Comparison of ENCODE assay signal across 8 cellular contexts in the genomic region with DNA sequence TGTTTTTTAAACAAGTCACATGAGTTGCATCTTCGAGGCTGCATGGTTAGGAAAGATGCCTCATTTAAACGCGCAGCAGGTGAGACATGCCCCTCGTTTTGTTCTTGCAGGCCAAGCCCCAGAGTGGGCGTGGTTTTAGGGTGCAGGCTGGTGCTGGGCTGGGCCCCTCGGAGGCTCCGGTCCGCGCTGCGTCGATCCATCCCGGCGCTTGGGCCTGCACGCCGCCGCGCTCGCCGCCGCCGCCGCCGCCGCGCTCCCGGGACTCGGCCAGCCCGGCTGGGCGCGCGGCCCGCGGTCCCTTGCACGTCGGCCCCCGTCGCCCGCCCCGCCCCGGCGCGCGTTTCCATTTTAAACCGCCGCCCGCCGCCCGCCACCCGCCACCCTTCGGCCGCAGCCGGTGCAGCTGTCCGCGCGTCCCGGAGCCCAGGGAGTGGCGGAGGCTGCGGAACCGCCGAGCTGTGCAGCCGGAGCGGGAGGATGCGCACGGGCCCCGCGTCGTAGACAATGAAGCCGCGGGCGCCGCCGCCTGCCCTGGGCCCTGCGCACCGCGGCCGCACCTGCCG.
DNase-seq lines count a peak whose midpoint lies in the region; ATAC-seq and TF ChIP-seq lines count a peak whose summit lies in the region.

No MANE protein-coding gene starts in this region.

- DNase-seq in SIG-M5 treated with dmso at 0.1 percent for 504 hours (lab: John Stamatoyannopoulos, UW; ENCODE audit: unreplicated experiment) (peak; percentile 36), SIG-M5 (lab: John Stamatoyannopoulos, UW) (no peak), NCI-H526 (lab: John Stamatoyannopoulos, UW) (peak; percentile 64 to 95), activated gamma-delta T cell treated with Interleukin-2 at 50 U/mL for 16 hours (peak; percentile 12), globus pallidus (ENCODE audit: low spot score) (peak; percentile 76), neural crest cell (ENCODE audit: low read depth, low spot score) (peak; percentile 61), upper lobe of right lung (peak; percentile 79)

- H3K27me3 ChIP-seq in upper lobe of right lung: no peaks in the 10 kb centered on the region

- peaks cover 41% of the 10 kb centered on the region for H3K4me1 Mint-ChIP-seq in neural crest cell

- no peaks in the 10 kb centered on the region for H3K9me3 ChIP-seq in upper lobe of right lung

- no peak overlapping the region for H3K27ac ChIP-seq in upper lobe of right lung

- no peak for TF ChIP-seq CTCF in neural crest cell (conservative IDR thresholded peaks at IDR 0.05)
- no peak for TF ChIP-seq CTCF in upper lobe of right lung (IDR thresholded peaks at IDR 0.05)

- no peaks in the 10 kb centered on the region for H3K36me3 ChIP-seq in upper lobe of right lung

- H3K4me1 ChIP-seq in upper lobe of right lung: peaks cover 19% of the 10 kb centered on the region

- no peak overlapping the region for H3K27ac Mint-ChIP-seq in neural crest cell (ENCODE audit: unreplicated experiment)

- no peaks in the 10 kb centered on the region for H3K36me3 Mint-ChIP-seq in neural crest cell (ENCODE audit: low read depth)

- H3K9me3 Mint-ChIP-seq in neural crest cell: no peaks in the 10 kb centered on the region

- peaks cover 19% of the 10 kb centered on the region for H3K27me3 Mint-ChIP-seq in neural crest cell (ENCODE audit: low read depth)

- ATAC-seq in upper lobe of right lung (peak; percentile 87), GM18511 (IDR thresholded peaks at IDR 0.05; ENCODE audit: unreplicated experiment) (no peak)

- H3K4me3 ChIP-seq in upper lobe of right lung: peak overlapping the region; percentile 36

- H3K4me3 Mint-ChIP-seq in neural crest cell: peak overlapping the region; percentile 72

- intact Hi-C loops in upper lobe of right lung (cut with DNase I): loop anchor here (5.0 kb wide), 1 partner anchor 72 kb away; no protein-coding TSS in a partner anchor
